ENCODE assay signal across 15 cellular contexts in genomic region chr19:42115219-42115618, GRCh38. TPM values are rescaled to one million over a fixed set of nuclear protein-coding genes. Genes with fewer than 3 reads are reported as not detected.
DNase-seq lines count a peak whose midpoint lies in the region; ATAC-seq and TF ChIP-seq lines count a peak whose summit lies in the region.
"Had no signal": no experiment of that assay in that cellular context is flagged by ENCODE, and none has a peak within 500 bp of the region (broad histone marks: within the 10 kb centered on the region; RNA-seq: fewer than 3 reads in every experiment).

No MANE protein-coding gene starts in this region.

- no peaks in the 10 kb centered on the region for H3K9me3 Mint-ChIP-seq in activated T-helper 17 cell treated with anti-CD3 and anti-CD28 coated beads, Interleukin-2, amount 50 U/mL, for 72 hours
- H3K9me3 Mint-ChIP-seq in memory B cell = no peaks in the 10 kb centered on the region
- H3K9me3 Mint-ChIP-seq: activated T-helper 1 cell treated with anti-CD3 and anti-CD28 coated beads, Interleukin-12 subunit alpha, Interleukin-12 subunit beta, Interleukin-2, Interleukin-4 antibody, amounts not matched to agents 30 ng/mL and 10 ng/mL and 1 ng/mL, durations not matched to agents 14 hours and 24 hours and 36 hours; naive thymus-derived CD8-positive, alpha-beta T cell had no signal

- H2AFZ ChIP-seq in PC-9 = no peak overlapping the region

- H3K27me3 Mint-ChIP-seq in activated T-helper 17 cell treated with anti-CD3 and anti-CD28 coated beads, Interleukin-2, amount 50 U/mL, for 72 hours = no peaks in the 10 kb centered on the region
- no peaks in the 10 kb centered on the region for H3K27me3 Mint-ChIP-seq in memory B cell
- H3K27me3 Mint-ChIP-seq: naive thymus-derived CD8-positive, alpha-beta T cell had no signal

- BruUV-seq in PC-9 (replicated peaks; lab: Mats Ljungman, UMichigan) = no TSS peak

- H3K36me3 ChIP-seq in BLaER1 treated with 17β-estradiol and CSF1 and Interleukin-3, amounts not matched to agents 10 nM and 100 nM = peaks cover 0 to 100% (median 12%) of the 10 kb centered on the region in 11 experiments; a peak in 14 of 22 replicates
- H3K36me3 ChIP-seq in HEK293 (ENCODE audit: control insufficient read depth in 2 of 2, insufficient read depth in 1 of 2, low read length in 2 of 2) (no peaks in the 10 kb centered on the region), PC-9 (ENCODE audit: low read depth) (no peaks in the 10 kb centered on the region)

- no peak overlapping the region for H3K27ac ChIP-seq in BLaER1 treated with 17β-estradiol and CSF1 and Interleukin-3, amounts not matched to agents 10 nM and 100 nM
- H3K27ac ChIP-seq in HEK293 (ENCODE audit: extremely low read depth, low read depth, low read length) (no peak overlapping the region), PC-9 (no peak overlapping the region)

- peaks cover 26% of the 10 kb centered on the region for H3F3A ChIP-seq in PC-9 (ENCODE audit: insufficient read depth, low read depth)

- H3K9me2 ChIP-seq in PC-9 (ENCODE audit: insufficient read depth) = no peaks in the 10 kb centered on the region

- no peak overlapping the region for H3K4me3 Mint-ChIP-seq in activated T-helper 17 cell treated with anti-CD3 and anti-CD28 coated beads, Interleukin-2, amount 50 U/mL, for 72 hours
- H3K4me3 Mint-ChIP-seq in memory B cell = peak overlapping the region; percentile 57
- H3K4me3 Mint-ChIP-seq: activated T-helper 1 cell treated with anti-CD3 and anti-CD28 coated beads, Interleukin-12 subunit alpha, Interleukin-12 subunit beta, Interleukin-2, Interleukin-4 antibody, amounts not matched to agents 30 ng/mL and 10 ng/mL and 1 ng/mL, durations not matched to agents 14 hours and 24 hours and 36 hours; naive thymus-derived CD8-positive, alpha-beta T cell had no signal

- peak overlapping the region; percentile 77 to 99 (median 88) for H3K4me2 ChIP-seq in BLaER1 treated with 17β-estradiol and CSF1 and Interleukin-3, amounts not matched to agents 10 nM and 100 nM
- no peak overlapping the region for H3K4me2 ChIP-seq in PC-9

- peak overlapping the region; percentile 69 for H3K27ac Mint-ChIP-seq in activated T-helper 17 cell treated with anti-CD3 and anti-CD28 coated beads, Interleukin-2, amount 50 U/mL, for 72 hours
- peak overlapping the region; percentile 78 for H3K27ac Mint-ChIP-seq in memory B cell

- intact Hi-C loops in cardiac septum (cut with DNase I) = no loop called here
- intact Hi-C loops in PC-9 (cut with micrococcal nuclease; ENCODE audit: unreplicated experiment) = no loop called here

- peaks cover 0 to 72% (median 0%) of the 10 kb centered on the region in 11 experiments; a peak in 7 of 22 replicates for H4K20me1 ChIP-seq in BLaER1 treated with 17β-estradiol and CSF1 and Interleukin-3, amounts not matched to agents 10 nM and 100 nM
- H4K20me1 ChIP-seq in PC-9 (ENCODE audit: insufficient read depth) = no peaks in the 10 kb centered on the region

- H3K9ac ChIP-seq in BLaER1 treated with 17β-estradiol and CSF1 and Interleukin-3, amounts not matched to agents 10 nM and 100 nM = no peak overlapping the region

- H3K27me3 ChIP-seq in BLaER1 treated with 17β-estradiol and CSF1 and Interleukin-3, amounts not matched to agents 10 nM and 100 nM = no peaks in the 10 kb centered on the region
- no peaks in the 10 kb centered on the region for H3K27me3 ChIP-seq in PC-9 (ENCODE audit: insufficient read depth, low read depth)
- H3K27me3 ChIP-seq: heart right ventricle had no signal

- TF ChIP-seq CTCF in HEK293 (tag by site-specific recombination; IDR thresholded peaks at IDR 0.05) (no peak), PC-9 (conservative IDR thresholded peaks at IDR 0.05) (no peak)

- peaks cover 33% of the 10 kb centered on the region for H3K4me1 Mint-ChIP-seq in activated T-helper 17 cell treated with anti-CD3 and anti-CD28 coated beads, Interleukin-2, amount 50 U/mL, for 72 hours
- peaks cover 63% of the 10 kb centered on the region for H3K4me1 Mint-ChIP-seq in memory B cell

- CTCF ChIA-PET in HEK293 (lab: Yijun Ruan, JAX) (interaction anchor here (0.6 to 4.6 kb wide), 16 partner anchors 8 to 393 kb away, joined by 3 to 41 read pairs (median 4); partner anchors contain the start of gene POU2F2), PC-9 (lab: Charles Lee) (interaction anchor here (0.6 kb wide), 1 partner anchor 143 kb away, joined by 4 read pairs; no protein-coding TSS in a partner anchor)

- no peaks in the 10 kb centered on the region for H3K79me2 ChIP-seq in PC-9 (ENCODE audit: low read depth)

- peaks cover 98% of the 10 kb centered on the region for H3K36me3 Mint-ChIP-seq in activated T-helper 17 cell treated with anti-CD3 and anti-CD28 coated beads, Interleukin-2, amount 50 U/mL, for 72 hours (ENCODE audit: low read depth)
- H3K36me3 Mint-ChIP-seq in memory B cell = peaks cover 39% of the 10 kb centered on the region

- H3K4me1 ChIP-seq in BLaER1 treated with 17β-estradiol and CSF1 and Interleukin-3, amounts not matched to agents 10 nM and 100 nM = peaks cover 70 to 100% (median 90%) of the 10 kb centered on the region in 10 experiments
- H3K4me1 ChIP-seq in HEK293 (ENCODE audit: control insufficient read depth, insufficient read depth, low read length) (peaks cover 9% of the 10 kb centered on the region; the same call in 1 of the 2 replicates), PC-9 (replicated peaks; ENCODE audit: insufficient read depth) (peaks cover 27% of the 10 kb centered on the region)

- no peaks in the 10 kb centered on the region for H3K9me3 ChIP-seq in BLaER1 treated with 17β-estradiol and CSF1 and Interleukin-3, amounts not matched to agents 10 nM and 100 nM (replicated peaks in 1 of 11)
- no peaks in the 10 kb centered on the region for H3K9me3 ChIP-seq in HEK293 (ENCODE audit: control insufficient read depth, insufficient read depth, low read depth, low read length)
- H3K9me3 ChIP-seq in PC-9 (ENCODE audit: insufficient read depth, low read depth) = no peaks in the 10 kb centered on the region
- H3K9me3 ChIP-seq: heart right ventricle had no signal

- ATAC-seq in activated T-helper 17 cell treated with anti-CD3 and anti-CD28 coated beads, Interleukin-2, amount 50 U/mL, for 72 hours (replicated peaks) = no peak
- ATAC-seq in memory B cell (ENCODE audit: low read depth) = no peak
- ATAC-seq: heart right ventricle; left cardiac atrium; naive thymus-derived CD8-positive, alpha-beta T cell; sciatic nerve had no signal

- no peak for DNase-seq in memory B cell (ENCODE audit: low spot score in 2 of 2)
- no peak for DNase-seq in Kasumi-1 (lab: John Stamatoyannopoulos, UW)
- no peak for DNase-seq in cardiac septum (ENCODE audit: low spot score)
- no peak for DNase-seq in PC-9
- no peak for DNase-seq in amniotic stem cell (lab: John Stamatoyannopoulos, UW)
- DNase-seq: activated CD4-positive, CD25-positive, alpha-beta regulatory T cell treated with anti-CD3 and anti-CD28 coated beads, Interleukin-2, amount 50 U/mL, for 72 hours; heart right ventricle; left cardiac atrium; SW 1271 had no signal

- POLR2A ChIA-PET in HEK293 (lab: Yijun Ruan, JAX) (interaction anchor here (1.1 kb wide), 2 partner anchors 18 to 128 kb away, joined by 3 read pairs; no protein-coding TSS in a partner anchor), PC-9 (lab: Charles Lee; ENCODE audit: unreplicated experiment) (no interaction called here)

- H3K4me3 ChIP-seq in BLaER1 treated with 17β-estradiol and CSF1 and Interleukin-3, amounts not matched to agents 10 nM and 100 nM = no peak overlapping the region
- no peak overlapping the region for H3K4me3 ChIP-seq in HEK293 (ENCODE audit: low read depth, low read length)
- no peak overlapping the region for H3K4me3 ChIP-seq in PC-9
- H3K4me3 ChIP-seq: heart right ventricle had no signal

TF ChIP-seq in HEK293, 187 proteins besides CTCF, POLR2A, EP300 and RAD21 (continues in another document):
- TF ChIP-seq ZNF148 (tag by site-specific recombination; IDR thresholded peaks at IDR 0.05; ENCODE audit: borderline replicate concordance) = no peak

RNA-seq across cellular contexts. Expression of gene POU2F2, which starts 17.0 kb away (rescaled TPM):
- total RNA-seq in activated T-helper 17 cell treated with anti-CD3 and anti-CD28 coated beads, Interleukin-2, amount 50 U/mL, for 72 hours = 10 to 100 TPM; 33.1 to 95.9 TPM
- total RNA-seq in cardiac septum (0.51 TPM), PC-9 (2021) (2.9 and 3.5 TPM in 2 replicates)

RNA-seq across cellular contexts. Expression of gene ZNF574, which starts 39.3 kb away (rescaled TPM):
- 10 to 100 TPM; 12.1 to 12.5 TPM for total RNA-seq in activated T-helper 17 cell treated with anti-CD3 and anti-CD28 coated beads, Interleukin-2, amount 50 U/mL, for 72 hours
- total RNA-seq in cardiac septum (8.3 TPM), PC-9 (2021) (19.4 and 21.6 TPM in 2 replicates)

RNA-seq across cellular contexts. Expression of gene GRIK5, which starts 45.2 kb away (rescaled TPM):
- 1 to 10 TPM in 1 of 2 donors, under 1 TPM in 1; 0.37 to 1.7 TPM for total RNA-seq in activated T-helper 17 cell treated with anti-CD3 and anti-CD28 coated beads, Interleukin-2, amount 50 U/mL, for 72 hours
- total RNA-seq in cardiac septum (4.6 TPM), PC-9 (2021) (0.96 and 1.1 TPM in 2 replicates)
